ENCODE assay signal across 10 cellular contexts in the genomic region with DNA sequence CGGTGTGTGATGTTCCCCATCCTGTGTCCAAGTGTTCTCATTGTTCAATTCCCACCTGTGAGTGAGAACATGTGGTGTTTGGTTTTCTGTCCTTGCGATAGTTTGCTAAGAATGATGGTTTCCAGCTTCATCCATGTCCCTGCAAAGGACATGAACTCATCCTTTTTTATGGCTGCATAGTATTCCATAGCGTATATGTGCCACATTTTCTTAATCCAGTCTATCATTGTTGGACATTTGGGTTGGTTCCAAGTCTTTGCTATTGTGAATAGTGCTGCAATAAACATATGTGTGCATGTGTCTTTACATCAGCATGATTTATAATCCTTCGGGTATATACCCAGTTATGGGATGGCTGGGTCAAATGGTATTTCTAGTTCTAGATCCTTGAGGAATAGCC. TPM values are rescaled to one million over a fixed set of nuclear protein-coding genes. Genes with fewer than 3 reads are reported as not detected.
"Had no signal": no experiment of that assay in that cellular context is flagged by ENCODE, and none has a peak within 500 bp of the region (broad histone marks: within the 10 kb centered on the region; RNA-seq: fewer than 3 reads in every experiment).

No MANE protein-coding gene starts in this region.

RNA-seq across cellular contexts. Expression of gene CXCL9, which starts 45.2 kb away (rescaled TPM):
- total RNA-seq: activated CD4-positive, alpha-beta memory T cell treated with anti-CD3 and anti-CD28 coated beads, Interleukin-2, amount 10 ng/mL, durations not matched to agents 7 days and 5 days; activated CD8-positive, alpha-beta T cell treated with anti-CD3 and anti-CD28 coated beads, Interleukin-2, amount 10 ng/mL, durations not matched to agents 7 days and 5 days; bronchial epithelial cell; cardiac muscle cell; chondrocyte; T-helper 17 cell had no signal
- polyA plus RNA-seq: cardiac muscle cell had no signal

RNA-seq across cellular contexts. Expression of gene PPEF2, which starts 59.8 kb away (rescaled TPM):
- total RNA-seq: activated T-helper 2 cell treated with anti-CD3 and anti-CD28 coated beads, Interferon-gamma antibody, Interleukin-2, Interleukin-4, amounts not matched to agents 10 μg/mL and 5 μg/mL and 100 μg/mL, durations not matched to agents 14 hours and 24 hours and 36 hours; ascending aorta; bronchial epithelial cell; cardiac muscle cell; chondrocyte; WTC11 had no signal
- polyA plus RNA-seq: adipose tissue, cardiac muscle cell had no signal
